Comparison of ENCODE assay signal across 3 cellular contexts in the genomic region with DNA sequence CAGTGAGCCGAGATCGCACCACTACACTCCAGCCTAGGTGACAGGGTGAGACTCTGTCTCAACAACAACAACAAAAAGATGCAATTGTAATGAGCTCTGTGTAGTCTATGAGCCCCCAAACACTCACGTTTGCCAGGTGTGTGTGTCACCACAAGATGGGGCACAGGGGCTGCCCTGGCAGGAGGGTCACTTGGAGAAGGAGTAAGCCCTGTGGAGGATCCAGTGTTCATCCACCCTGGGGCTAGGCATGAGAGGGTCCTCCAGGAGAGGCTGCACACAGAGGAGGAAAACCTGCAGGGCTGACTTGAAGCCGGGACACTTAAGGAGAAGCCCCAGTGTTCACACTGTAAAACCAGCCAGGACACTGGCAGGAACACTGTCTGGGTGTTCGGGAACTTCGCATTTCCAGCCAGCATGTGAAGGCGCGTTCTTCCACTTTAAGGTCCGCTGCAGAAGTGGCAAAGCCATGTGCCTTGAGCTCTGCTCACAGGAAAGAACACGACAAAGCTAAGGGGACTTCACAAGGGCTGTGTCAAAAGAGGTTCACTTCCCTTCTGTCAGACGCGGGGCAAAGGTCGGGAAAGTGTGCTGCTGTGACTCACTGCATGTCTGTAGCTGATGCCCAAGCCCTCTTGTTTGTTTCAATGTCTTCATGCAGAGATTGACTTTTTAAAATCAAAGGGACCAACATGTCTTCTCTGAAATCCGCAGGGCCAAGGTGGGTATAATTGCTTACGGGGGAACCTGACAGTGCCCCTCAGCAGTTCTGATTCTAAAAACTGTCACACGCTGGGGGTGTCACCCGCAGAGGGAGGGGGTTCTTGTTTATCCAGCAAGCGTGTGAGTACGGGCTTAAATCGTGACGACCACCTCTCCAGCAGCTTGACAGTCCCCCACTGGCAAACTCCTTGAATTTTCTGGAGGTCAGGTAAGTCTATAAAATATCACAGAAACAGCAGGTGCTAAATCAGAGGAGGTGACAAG.
TF ChIP-seq lines count a peak whose summit lies in the region.

No MANE protein-coding gene starts in this region.

TF ChIP-seq in A549, 52 proteins besides CTCF, POLR2A, EP300 and RAD21 (continued from another document):
- no peak for TF ChIP-seq MYC (IDR thresholded peaks at IDR 0.05; ENCODE audit: borderline replicate concordance, low read length)
TF ChIP-seq in A549: peak in this region for 2.

TF ChIP-seq in HEK293, 187 proteins besides CTCF, POLR2A, EP300 and RAD21 (continued from another document):
- TF ChIP-seq, protein P1, sequence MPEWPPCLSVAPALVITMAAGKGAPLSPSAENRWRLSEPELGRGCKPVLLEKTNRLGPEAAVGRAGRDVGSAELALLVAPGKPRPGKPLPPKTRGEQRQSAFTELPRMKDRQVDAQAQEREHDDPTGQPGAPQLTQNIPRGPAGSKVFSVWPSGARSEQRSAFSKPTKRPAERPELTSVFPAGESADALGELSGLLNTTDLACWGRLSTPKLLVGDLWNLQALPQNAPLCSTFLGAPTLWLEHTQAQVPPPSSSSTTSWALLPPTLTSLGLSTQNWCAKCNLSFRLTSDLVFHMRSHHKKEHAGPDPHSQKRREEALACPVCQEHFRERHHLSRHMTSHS (tag by site-specific recombination; IDR thresholded peaks at IDR 0.05), result no peak
- TF ChIP-seq ZNF48 (tag by site-specific recombination; IDR thresholded peaks at IDR 0.05), result no peak
- TF ChIP-seq ZNF362 (tag by site-specific recombination; IDR thresholded peaks at IDR 0.05), result no peak
- no peak for TF ChIP-seq ZNF701 (tag by site-specific recombination; IDR thresholded peaks at IDR 0.05)
TF ChIP-seq in HEK293: peak in this region for 1.

TF ChIP-seq in liver, 16 proteins besides CTCF, POLR2A, EP300 and RAD21 (continued from another document):
- TF ChIP-seq, protein P2, sequence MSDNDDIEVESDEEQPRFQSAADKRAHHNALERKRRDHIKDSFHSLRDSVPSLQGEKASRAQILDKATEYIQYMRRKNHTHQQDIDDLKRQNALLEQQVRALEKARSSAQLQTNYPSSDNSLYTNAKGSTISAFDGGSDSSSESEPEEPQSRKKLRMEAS (IDR thresholded peaks at IDR 0.05), result peak; percentile 30
- TF ChIP-seq ZBTB33 (IDR thresholded peaks at IDR 0.05) (no peak), HNF4A (conservative IDR thresholded peaks at IDR 0.05) (peak; percentile 66 to 75)
